In the genomic region with DNA sequence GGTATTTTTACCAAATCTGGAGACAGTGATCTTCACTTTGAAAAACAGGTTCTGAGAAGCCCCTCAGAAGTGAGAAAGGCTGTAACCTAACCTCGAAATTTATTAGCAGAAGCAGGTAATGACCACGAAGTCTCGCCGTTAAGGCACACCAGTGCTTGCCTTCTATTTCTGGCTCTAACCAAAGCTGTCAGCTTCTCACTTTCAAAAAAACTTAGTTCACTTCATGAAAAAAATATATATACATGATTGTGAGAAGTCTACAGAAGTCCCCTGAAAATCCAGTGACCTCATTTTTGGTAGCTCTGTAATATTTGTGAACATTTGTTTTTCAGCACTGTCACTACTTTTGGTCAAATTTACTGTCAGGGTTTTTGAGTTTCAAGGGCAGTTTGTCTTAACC, we compare ENCODE assay signal across 11 cellular contexts. TPM values are rescaled to one million over a fixed set of nuclear protein-coding genes. Genes with fewer than 3 reads are reported as not detected.
A peak's percentile ranks its signal among the peaks of the same experiment; 100 is the strongest.
DNase-seq lines count a peak whose midpoint lies in the region; ATAC-seq and TF ChIP-seq lines count a peak whose summit lies in the region.
"Had no signal": no experiment of that assay in that cellular context is flagged by ENCODE, and none has a peak within 500 bp of the region (broad histone marks: within the 10 kb centered on the region; RNA-seq: fewer than 3 reads in every experiment).

No MANE protein-coding gene starts in this region.

- peaks cover 6% of the 10 kb centered on the region for H3K27me3 Mint-ChIP-seq in activated CD4-positive, alpha-beta memory T cell treated with anti-CD3 and anti-CD28 coated beads, Interleukin-2, amount 10 ng/mL, durations not matched to agents 7 days and 5 days

- H3K9me3 Mint-ChIP-seq in activated CD4-positive, alpha-beta memory T cell treated with anti-CD3 and anti-CD28 coated beads, Interleukin-2, amount 10 ng/mL, durations not matched to agents 7 days and 5 days = no peaks in the 10 kb centered on the region
- H3K9me3 Mint-ChIP-seq: mesothelial cell of epicardium had no signal

- H3K4me3 ChIP-seq in GM12864 (ENCODE audit: low read depth, low read length) = no peak overlapping the region
- H3K4me3 ChIP-seq: SJSA1 had no signal

- no peak for TF ChIP-seq CTCF in GM12864 (IDR thresholded peaks at IDR 0.05; ENCODE audit: low read depth, low read length, missing control alignments)

- DNase-seq in GM12864 (ENCODE audit: low read depth) (peak; percentile 73), GM19238 (ENCODE audit: insufficient read length, low spot score) (peak; percentile 29), NCI-H2196 (lab: John Stamatoyannopoulos, UW; ENCODE audit: unreplicated experiment) (no peak), activated gamma-delta T cell (lab: John Stamatoyannopoulos, UW) (no peak), OCI-M2 (lab: John Stamatoyannopoulos, UW; ENCODE audit: unreplicated experiment) (no peak)
- no peak for DNase-seq in activated CD4-positive, alpha-beta memory T cell treated with anti-CD3 and anti-CD28 coated beads, Interleukin-2, amount 10 ng/mL, durations not matched to agents 7 days and 5 days
- DNase-seq: effector CD4-positive, alpha-beta T cell had no signal

- H3K4me1 Mint-ChIP-seq in activated CD4-positive, alpha-beta memory T cell treated with anti-CD3 and anti-CD28 coated beads, Interleukin-2, amount 10 ng/mL, durations not matched to agents 7 days and 5 days = peaks cover 30% of the 10 kb centered on the region

- CTCF ChIA-PET in activated CD4-positive, alpha-beta memory T cell treated with anti-CD3 and anti-CD28 coated beads, Interleukin-2, amount 10 ng/mL, durations not matched to agents 7 days and 5 days (lab: Charles Lee) = interaction anchor here (1.1 kb wide), 1 partner anchor 16 kb away, joined by 3 read pairs; no protein-coding TSS in a partner anchor

- no peak overlapping the region for H3K27ac Mint-ChIP-seq in activated CD4-positive, alpha-beta memory T cell treated with anti-CD3 and anti-CD28 coated beads, Interleukin-2, amount 10 ng/mL, durations not matched to agents 7 days and 5 days
- H3K27ac Mint-ChIP-seq: mesothelial cell of epicardium had no signal

- ATAC-seq in HG02571 (IDR thresholded peaks at IDR 0.05; ENCODE audit: unreplicated experiment) (peak; percentile 60), HG03457 (IDR thresholded peaks at IDR 0.05; ENCODE audit: unreplicated experiment) (peak; percentile 56)

- H3K36me3 Mint-ChIP-seq in activated CD4-positive, alpha-beta memory T cell treated with anti-CD3 and anti-CD28 coated beads, Interleukin-2, amount 10 ng/mL, durations not matched to agents 7 days and 5 days (ENCODE audit: low read depth) = no peaks in the 10 kb centered on the region
- H3K36me3 Mint-ChIP-seq: mesothelial cell of epicardium had no signal

- no peak overlapping the region for H3K4me3 Mint-ChIP-seq in activated CD4-positive, alpha-beta memory T cell treated with anti-CD3 and anti-CD28 coated beads, Interleukin-2, amount 10 ng/mL, durations not matched to agents 7 days and 5 days
- H3K4me3 Mint-ChIP-seq: mesothelial cell of epicardium had no signal

- POLR2A ChIA-PET in activated CD4-positive, alpha-beta memory T cell treated with anti-CD3 and anti-CD28 coated beads, Interleukin-2, amount 10 ng/mL, durations not matched to agents 7 days and 5 days (lab: Charles Lee) = interaction anchor here (1.5 kb wide), 1 partner anchor 30 kb away, joined by 4 read pairs; no protein-coding TSS in a partner anchor

RNA-seq across cellular contexts. Expression of gene AKAP13, which starts 19.1 kb away (rescaled TPM):
- total RNA-seq in activated CD4-positive, alpha-beta memory T cell treated with anti-CD3 and anti-CD28 coated beads, Interleukin-2, amount 10 ng/mL, durations not matched to agents 7 days and 5 days = 100 to 1,000 TPM; 153 to 170 TPM

Comparison
In these comparisons a context has a peak if more than half of its experiments do, and no peak if none do; other contexts are left out.
1. DNase-seq: peak in GM12864 (single experiment) and GM19238 (single experiment); none in NCI-H2196 (single experiment), activated CD4-positive, alpha-beta memory T cell treated with anti-CD3 and anti-CD28 coated beads, Interleukin-2, amount 10 ng/mL, durations not matched to agents 7 days and 5 days (single experiment), activated gamma-delta T cell (single experiment) and OCI-M2 (single experiment).